Comparison of ENCODE assay signal across 33 cellular contexts in the genomic region with DNA sequence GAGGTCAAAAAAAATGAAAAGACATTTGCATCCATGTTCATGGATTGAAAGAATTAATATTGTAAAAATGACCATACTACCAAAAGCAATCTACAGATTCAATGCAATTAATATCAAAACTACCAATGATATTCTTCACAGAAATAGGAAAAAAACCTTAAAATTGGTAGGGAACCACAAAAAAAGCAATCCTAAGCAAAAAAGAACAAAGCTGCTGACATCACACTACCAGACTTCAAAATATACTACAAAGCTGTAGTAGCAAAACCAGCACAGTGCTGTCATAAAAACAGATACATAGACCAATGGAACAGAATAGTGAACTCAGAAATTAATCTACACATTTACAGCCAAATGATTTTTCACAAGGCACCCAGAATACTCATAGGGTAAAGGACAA.
"Had no signal": no experiment of that assay in that cellular context is flagged by ENCODE, and none has a peak within 500 bp of the region (broad histone marks: within the 10 kb centered on the region; RNA-seq: fewer than 3 reads in every experiment).

No MANE protein-coding gene starts in this region.

- ATAC-seq: activated naive CD4-positive, alpha-beta T cell treated with anti-CD3 and anti-CD28 coated beads, Interleukin-2, amount 50 U/mL, for 72 hours; activated naive CD8-positive, alpha-beta T cell treated with anti-CD3 and anti-CD28 coated beads, Interleukin-2, amount 50 U/mL, for 24 hours; activated T-cell treated with anti-CD3 and anti-CD28 coated beads, Interleukin-2, amount 50 U/mL, for 4 hours; activated T-cell treated with anti-CD3 and anti-CD28 coated beads, Interleukin-2, amount 50 U/mL, for 72 hours; activated T-helper 17 cell treated with anti-CD3 and anti-CD28 coated beads, Interleukin-2, amount 50 U/mL, for 72 hours; body of pancreas had no signal

- H3K27ac ChIP-seq: adrenal gland, ascending aorta, body of pancreas, brain microvascular endothelial cell, breast epithelium, cardiac muscle cell had no signal

- H3K36me3 ChIP-seq: adrenal gland, ascending aorta, brain microvascular endothelial cell, breast epithelium, cardiac muscle cell had no signal

- H3K4me1 ChIP-seq: adrenal gland, ascending aorta, body of pancreas, breast epithelium had no signal

- DNase-seq: activated effector memory CD4-positive, alpha-beta T cell treated with anti-CD3 and anti-CD28 coated beads, Interleukin-2, amount 50 U/mL, for 16 hours; activated effector memory CD4-positive, alpha-beta T cell treated with Interleukin-2 at 50 U/mL for 16 hours; activated gamma-delta T cell; activated gamma-delta T cell treated with Interleukin-2 at 50 U/mL for 16 hours; activated naive CD4-positive, alpha-beta T cell; activated naive CD4-positive, alpha-beta T cell treated with anti-CD3 and anti-CD28 coated beads for 36 hours; activated naive CD4-positive, alpha-beta T cell treated with anti-CD3 and anti-CD28 coated beads, Interleukin-2, amount 10 ng/mL, durations not matched to agents 7 days and 5 days; activated naive CD4-positive, alpha-beta T cell treated with anti-CD3 and anti-CD28 coated beads, Interleukin-2, amount 50 U/mL, for 16 hours; activated naive CD4-positive, alpha-beta T cell treated with Interleukin-2 at 50 U/mL for 16 hours; activated naive CD8-positive, alpha-beta T cell treated with anti-CD3 and anti-CD28 coated beads for 36 hours; activated naive CD8-positive, alpha-beta T cell treated with anti-CD3 and anti-CD28 coated beads, Interleukin-2, amount 10 ng/mL, durations not matched to agents 7 days and 5 days; activated naive CD8-positive, alpha-beta T cell treated with anti-CD3 and anti-CD28 coated beads, Interleukin-2, amount 50 U/mL, for 24 hours; activated T-cell treated with anti-CD3 and anti-CD28 coated beads, Interleukin-2, amount 50 U/mL, for 1 hour; activated T-cell treated with anti-CD3 and anti-CD28 coated beads, Interleukin-2, amount 50 U/mL, for 24 hours; activated T-cell treated with anti-CD3 and anti-CD28 coated beads, Interleukin-2, amount 50 U/mL, for 4 hours; activated T-cell treated with anti-CD3 and anti-CD28 coated beads, Interleukin-2, amount 50 U/mL, for 48 hours; activated T-cell treated with anti-CD3 and anti-CD28 coated beads, Interleukin-2, amount 50 U/mL, for 72 hours; adrenal gland; amniotic stem cell; amygdala; anterior cingulate cortex; aorta; body of pancreas; brain microvascular endothelial cell; caudate nucleus; central memory CD4-positive, alpha-beta T cell; cerebellar nuclear complex had no signal

- H3K27me3 ChIP-seq: adrenal gland, ascending aorta, body of pancreas, brain microvascular endothelial cell, breast epithelium, cardiac muscle cell had no signal

- H3K4me3 ChIP-seq: adrenal gland, ascending aorta, body of pancreas, breast epithelium, cardiac muscle cell had no signal

- FAIRE-seq: bronchial epithelial cell had no signal
